ENCODE assay signal across 19 cellular contexts in genomic region chr1:36728846-36729245, GRCh38.
"Had no signal": no experiment of that assay in that cellular context is flagged by ENCODE, and none has a peak within 500 bp of the region (broad histone marks: within the 10 kb centered on the region; RNA-seq: fewer than 3 reads in every experiment).

No MANE protein-coding gene starts in this region.

- ATAC-seq: gastroesophageal sphincter; naive thymus-derived CD4-positive, alpha-beta T cell; sciatic nerve; stimulated activated memory B cell treated with anti-CD40 and anti-IgM and Interleukin-4, amounts not matched to agents 10 μg/mL and 1 μg/mL and 100 μg/mL, for 72 hours; upper lobe of right lung had no signal

- H3K4me1 Mint-ChIP-seq: stimulated activated memory B cell treated with anti-CD40 and anti-IgM and Interleukin-4, amounts not matched to agents 10 μg/mL and 1 μg/mL and 100 μg/mL, for 72 hours had no signal

- H3K4me3 Mint-ChIP-seq: naive thymus-derived CD4-positive, alpha-beta T cell; stimulated activated memory B cell treated with anti-CD40 and anti-IgM and Interleukin-4, amounts not matched to agents 10 μg/mL and 1 μg/mL and 100 μg/mL, for 72 hours; stimulated activated naive CD8-positive, alpha-beta T cell treated with anti-CD3 and anti-CD28 coated beads, Interleukin-15, Interleukin-2, amounts not matched to agents 100 ng/mL and 50 ng/mL, for 24 hours had no signal

- DNase-seq: effector memory CD4-positive, alpha-beta T cell; esophagus squamous epithelium; foreskin fibroblast; kidney glomerular epithelial cell; mammary epithelial cell; naive thymus-derived CD4-positive, alpha-beta T cell; posterior cingulate gyrus; spleen; stimulated activated CD4-positive, alpha-beta T cell treated with anti-CD3 and anti-CD28 coated beads, Interleukin-15, amount 100 ng/mL, for 24 hours; stimulated activated CD4-positive, alpha-beta T cell treated with anti-CD3 and anti-CD28 coated beads, Interleukin-1b, Interleukin-23, amount 100 ng/mL, for 48 hours; stimulated activated CD4-positive, alpha-beta T cell treated with anti-CD3 and anti-CD28 coated beads, Interleukin-4, amount 100 ng/mL, for 24 hours; upper lobe of right lung had no signal

- H3K4me3 ChIP-seq: esophagus squamous epithelium, gastroesophageal sphincter, hepatocyte, spleen, tibial artery, upper lobe of right lung, vagina had no signal

- H3K27ac ChIP-seq: esophagus squamous epithelium, gastroesophageal sphincter, hepatocyte, spleen, tibial artery, upper lobe of right lung, vagina had no signal

- H3K36me3 Mint-ChIP-seq: naive thymus-derived CD4-positive, alpha-beta T cell; stimulated activated memory B cell treated with anti-CD40 and anti-IgM and Interleukin-4, amounts not matched to agents 10 μg/mL and 1 μg/mL and 100 μg/mL, for 72 hours had no signal

- H3K9me3 Mint-ChIP-seq: stimulated activated memory B cell treated with anti-CD40 and anti-IgM and Interleukin-4, amounts not matched to agents 10 μg/mL and 1 μg/mL and 100 μg/mL, for 72 hours; stimulated activated naive CD8-positive, alpha-beta T cell treated with anti-CD3 and anti-CD28 coated beads, Interleukin-15, Interleukin-2, amounts not matched to agents 100 ng/mL and 50 ng/mL, for 24 hours had no signal

- H3K9me3 ChIP-seq: esophagus squamous epithelium, gastroesophageal sphincter, spleen, tibial artery, upper lobe of right lung, vagina had no signal

- H3K27me3 ChIP-seq: vagina had no signal

- H3K4me1 ChIP-seq: esophagus squamous epithelium, gastroesophageal sphincter, tibial artery, upper lobe of right lung, vagina had no signal

- H3K27ac Mint-ChIP-seq: naive thymus-derived CD4-positive, alpha-beta T cell; stimulated activated memory B cell treated with anti-CD40 and anti-IgM and Interleukin-4, amounts not matched to agents 10 μg/mL and 1 μg/mL and 100 μg/mL, for 72 hours; stimulated activated naive CD8-positive, alpha-beta T cell treated with anti-CD3 and anti-CD28 coated beads, Interleukin-15, Interleukin-2, amounts not matched to agents 100 ng/mL and 50 ng/mL, for 24 hours had no signal

- H3K36me3 ChIP-seq: esophagus squamous epithelium, gastroesophageal sphincter, spleen, tibial artery, upper lobe of right lung, vagina had no signal
